ENCODE assay signal across 20 cellular contexts in the genomic region with DNA sequence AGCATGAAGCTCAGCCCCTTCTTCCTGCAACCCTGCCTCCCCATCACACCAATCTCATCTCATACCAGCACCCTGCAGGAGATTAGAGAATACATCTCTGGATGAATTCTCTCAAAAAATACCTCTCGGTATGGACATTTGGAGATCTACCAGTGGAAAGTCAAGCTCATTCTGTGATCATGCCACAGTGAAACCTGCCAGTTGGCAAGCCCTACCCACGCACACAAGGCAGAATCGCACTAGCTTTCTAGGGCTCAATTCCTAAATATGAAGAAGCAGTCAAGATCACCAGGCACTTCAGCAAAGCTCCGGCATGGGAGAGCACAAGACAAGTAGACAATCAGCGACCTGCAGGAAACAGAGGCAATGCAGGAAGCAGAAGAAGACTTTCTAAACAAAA.
"Had no signal": no experiment of that assay in that cellular context is flagged by ENCODE, and none has a peak within 500 bp of the region (broad histone marks: within the 10 kb centered on the region; RNA-seq: fewer than 3 reads in every experiment).

No MANE protein-coding gene starts in this region.

- H3K4me1 ChIP-seq: foreskin keratinocyte, pancreas had no signal

- H3K27ac ChIP-seq: foreskin keratinocyte, pancreas, suprapubic skin, tibial nerve, VCaP had no signal

- H3K36me3 ChIP-seq: pancreas, suprapubic skin had no signal

- H3K4me3 ChIP-seq: pancreas, suprapubic skin, tibial nerve had no signal

- H3K9me3 ChIP-seq: pancreas, suprapubic skin, tibial nerve had no signal

- H3K27me3 ChIP-seq: foreskin keratinocyte, pancreas, suprapubic skin, tibial nerve had no signal

- DNase-seq: activated CD4-positive, alpha-beta T cell treated with anti-CD3 and anti-CD28 coated beads, Interleukin-2, amount 10 ng/mL, durations not matched to agents 7 days and 5 days; activated CD4-positive, CD25-positive, alpha-beta regulatory T cell treated with anti-CD3 and anti-CD28 coated beads, Interleukin-2, amount 50 U/mL, for 72 hours; activated CD8-positive, alpha-beta memory T cell treated with anti-CD3 and anti-CD28 coated beads, Interleukin-2, amount 10 ng/mL, durations not matched to agents 7 days and 5 days; activated CD8-positive, alpha-beta T cell treated with anti-CD3 and anti-CD28 coated beads for 36 hours; activated effector memory CD4-positive, alpha-beta T cell treated with anti-CD3 and anti-CD28 coated beads, Interleukin-2, amount 50 U/mL, for 16 hours; activated naive CD4-positive, alpha-beta T cell treated with anti-CD3 and anti-CD28 coated beads, Interleukin-2, amount 10 ng/mL, durations not matched to agents 7 days and 5 days; activated T-cell treated with anti-CD3 and anti-CD28 coated beads for 4 hours; effector CD8-positive, alpha-beta T cell; foreskin keratinocyte; left ventricle myocardium superior; mammary epithelial cell; natural killer cell; pancreas; small intestine; stimulated activated CD4-positive, alpha-beta T cell treated with anti-CD3 and anti-CD28 coated beads, Interleukin-2, amount 100 ng/mL, for 24 hours; stimulated activated naive CD8-positive, alpha-beta T cell treated with anti-CD3 and anti-CD28 coated beads, Interleukin-15, amount 100 ng/mL, for 72 hours; T-helper 9 cell had no signal
